Comparison of ENCODE assay signal across 1 cellular context in the genomic region with DNA sequence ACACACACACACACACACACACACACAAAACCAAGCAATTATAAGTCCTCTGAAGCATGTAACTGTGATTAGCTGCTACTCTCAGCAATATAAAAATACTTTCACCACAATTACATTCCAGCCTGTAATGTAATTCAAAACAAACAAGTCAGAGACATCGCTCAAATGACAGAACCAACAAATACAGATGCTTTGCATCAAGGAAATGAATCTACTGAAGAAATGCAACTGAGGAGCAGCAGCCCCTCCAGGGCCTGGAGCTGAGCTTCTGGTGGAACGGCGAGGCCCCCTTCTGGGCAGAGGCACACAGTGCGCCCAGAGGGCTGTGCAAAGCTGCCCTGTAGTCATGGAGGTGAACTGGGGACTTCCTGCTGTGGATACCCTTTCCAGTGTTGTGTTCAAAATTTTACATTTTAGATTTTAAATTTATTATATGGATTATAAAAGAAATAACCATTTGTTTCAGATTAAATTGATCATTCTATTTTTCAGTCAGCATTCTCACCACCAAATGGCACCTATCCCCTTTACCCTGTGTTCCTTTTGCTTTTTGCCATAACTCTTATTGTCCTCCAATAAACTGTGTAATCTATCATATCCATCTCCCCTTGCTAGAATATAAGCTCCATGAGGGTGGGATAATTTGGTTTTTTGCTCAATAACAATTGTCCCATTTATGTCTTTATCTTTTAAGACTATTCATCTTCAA.
TF ChIP-seq lines count a peak whose summit lies in the region.

No MANE protein-coding gene starts in this region.

TF ChIP-seq in GM23338, 12 proteins besides CTCF, POLR2A, EP300 and RAD21 (continued from another document):
- TF ChIP-seq, protein P1, sequence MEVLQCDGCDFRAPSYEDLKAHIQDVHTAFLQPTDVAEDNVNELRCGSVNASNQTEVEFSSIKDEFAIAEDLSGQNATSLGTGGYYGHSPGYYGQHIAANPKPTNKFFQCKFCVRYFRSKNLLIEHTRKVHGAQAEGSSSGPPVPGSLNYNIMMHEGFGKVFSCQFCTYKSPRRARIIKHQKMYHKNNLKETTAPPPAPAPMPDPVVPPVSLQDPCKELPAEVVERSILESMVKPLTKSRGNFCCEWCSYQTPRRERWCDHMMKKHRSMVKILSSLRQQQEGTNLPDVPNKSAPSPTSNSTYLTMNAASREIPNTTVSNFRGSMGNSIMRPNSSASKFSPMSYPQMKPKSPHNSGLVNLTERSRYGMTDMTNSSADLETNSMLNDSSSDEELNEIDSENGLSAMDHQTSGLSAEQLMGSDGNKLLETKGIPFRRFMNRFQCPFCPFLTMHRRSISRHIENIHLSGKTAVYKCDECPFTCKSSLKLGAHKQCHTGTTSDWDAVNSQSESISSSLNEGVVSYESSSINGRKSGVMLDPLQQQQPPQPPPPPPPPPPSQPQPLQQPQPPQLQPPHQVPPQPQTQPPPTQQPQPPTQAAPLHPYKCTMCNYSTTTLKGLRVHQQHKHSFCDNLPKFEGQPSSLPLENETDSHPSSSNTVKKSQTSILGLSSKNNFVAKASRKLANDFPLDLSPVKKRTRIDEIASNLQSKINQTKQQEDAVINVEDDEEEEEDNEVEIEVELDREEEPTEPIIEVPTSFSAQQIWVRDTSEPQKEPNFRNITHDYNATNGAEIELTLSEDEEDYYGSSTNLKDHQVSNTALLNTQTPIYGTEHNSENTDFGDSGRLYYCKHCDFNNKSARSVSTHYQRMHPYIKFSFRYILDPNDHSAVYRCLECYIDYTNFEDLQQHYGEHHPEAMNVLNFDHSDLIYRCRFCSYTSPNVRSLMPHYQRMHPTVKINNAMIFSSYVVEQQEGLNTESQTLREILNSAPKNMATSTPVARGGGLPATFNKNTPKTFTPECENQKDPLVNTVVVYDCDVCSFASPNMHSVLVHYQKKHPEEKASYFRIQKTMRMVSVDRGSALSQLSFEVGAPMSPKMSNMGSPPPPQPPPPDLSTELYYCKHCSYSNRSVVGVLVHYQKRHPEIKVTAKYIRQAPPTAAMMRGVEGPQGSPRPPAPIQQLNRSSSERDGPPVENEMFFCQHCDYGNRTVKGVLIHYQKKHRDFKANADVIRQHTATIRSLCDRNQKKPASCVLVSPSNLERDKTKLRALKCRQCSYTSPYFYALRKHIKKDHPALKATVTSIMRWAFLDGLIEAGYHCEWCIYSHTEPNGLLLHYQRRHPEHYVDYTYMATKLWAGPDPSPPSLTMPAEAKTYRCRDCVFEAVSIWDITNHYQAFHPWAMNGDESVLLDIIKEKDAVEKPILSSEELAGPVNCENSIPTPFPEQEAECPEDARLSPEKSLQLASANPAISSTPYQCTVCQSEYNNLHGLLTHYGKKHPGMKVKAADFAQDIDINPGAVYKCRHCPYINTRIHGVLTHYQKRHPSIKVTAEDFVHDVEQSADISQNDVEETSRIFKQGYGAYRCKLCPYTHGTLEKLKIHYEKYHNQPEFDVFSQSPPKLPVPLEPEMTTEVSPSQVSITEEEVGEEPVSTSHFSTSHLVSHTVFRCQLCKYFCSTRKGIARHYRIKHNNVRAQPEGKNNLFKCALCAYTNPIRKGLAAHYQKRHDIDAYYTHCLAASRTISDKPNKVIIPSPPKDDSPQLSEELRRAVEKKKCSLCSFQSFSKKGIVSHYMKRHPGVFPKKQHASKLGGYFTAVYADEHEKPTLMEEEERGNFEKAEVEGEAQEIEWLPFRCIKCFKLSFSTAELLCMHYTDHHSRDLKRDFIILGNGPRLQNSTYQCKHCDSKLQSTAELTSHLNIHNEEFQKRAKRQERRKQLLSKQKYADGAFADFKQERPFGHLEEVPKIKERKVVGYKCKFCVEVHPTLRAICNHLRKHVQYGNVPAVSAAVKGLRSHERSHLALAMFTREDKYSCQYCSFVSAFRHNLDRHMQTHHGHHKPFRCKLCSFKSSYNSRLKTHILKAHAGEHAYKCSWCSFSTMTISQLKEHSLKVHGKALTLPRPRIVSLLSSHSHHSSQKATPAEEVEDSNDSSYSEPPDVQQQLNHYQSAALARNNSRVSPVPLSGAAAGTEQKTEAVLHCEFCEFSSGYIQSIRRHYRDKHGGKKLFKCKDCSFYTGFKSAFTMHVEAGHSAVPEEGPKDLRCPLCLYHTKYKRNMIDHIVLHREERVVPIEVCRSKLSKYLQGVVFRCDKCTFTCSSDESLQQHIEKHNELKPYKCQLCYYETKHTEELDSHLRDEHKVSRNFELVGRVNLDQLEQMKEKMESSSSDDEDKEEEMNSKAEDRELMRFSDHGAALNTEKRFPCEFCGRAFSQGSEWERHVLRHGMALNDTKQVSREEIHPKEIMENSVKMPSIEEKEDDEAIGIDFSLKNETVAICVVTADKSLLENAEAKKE (CRISPR knock-in tag; IDR thresholded peaks at IDR 0.05) = no peak
- no peak for TF ChIP-seq STAT1 (IDR thresholded peaks at IDR 0.05; ENCODE audit: unreplicated experiment)
TF ChIP-seq in GM23338: peak in this region for 0.
